ENCODE assay signal across 1 cellular context in genomic region chr12:11543513-11544168, GRCh38.
TF ChIP-seq lines count a peak whose summit lies in the region.

No MANE protein-coding gene starts in this region.

TF ChIP-seq in IMR-90, 13 proteins besides CTCF, POLR2A, EP300 and RAD21:
- TF ChIP-seq SMC3 (IDR thresholded peaks at IDR 0.05; ENCODE audit: low read depth, low read length) (no peak), MXI1 (IDR thresholded peaks at IDR 0.05; ENCODE audit: borderline replicate concordance, low read depth, low read length) (no peak), BHLHE40 (IDR thresholded peaks at IDR 0.05; ENCODE audit: low read depth, low read length) (no peak), MAFK (IDR thresholded peaks at IDR 0.05; ENCODE audit: low read depth, low read length) (no peak), MAZ (IDR thresholded peaks at IDR 0.05; ENCODE audit: borderline replicate concordance, low read depth, low read length) (no peak), RCOR1 (IDR thresholded peaks at IDR 0.05; ENCODE audit: insufficient replicate concordance, low read length) (no peak), RFX5 (IDR thresholded peaks at IDR 0.05; ENCODE audit: low read depth, low read length) (no peak), FOS (IDR thresholded peaks at IDR 0.05; ENCODE audit: low read depth, low read length) (no peak), USF2 (IDR thresholded peaks at IDR 0.05; ENCODE audit: low read depth, low read length) (no peak), NFE2L2 (IDR thresholded peaks at IDR 0.05; ENCODE audit: low read depth, low read length) (no peak), CHD1 (IDR thresholded peaks at IDR 0.05; ENCODE audit: low read depth, low read length) (no peak), ELK1 (IDR thresholded peaks at IDR 0.05; ENCODE audit: borderline replicate concordance, low read depth, low read length) (no peak), CEBPB (IDR thresholded peaks at IDR 0.05; ENCODE audit: low read depth, low read length) (no peak)
